In the genomic region with DNA sequence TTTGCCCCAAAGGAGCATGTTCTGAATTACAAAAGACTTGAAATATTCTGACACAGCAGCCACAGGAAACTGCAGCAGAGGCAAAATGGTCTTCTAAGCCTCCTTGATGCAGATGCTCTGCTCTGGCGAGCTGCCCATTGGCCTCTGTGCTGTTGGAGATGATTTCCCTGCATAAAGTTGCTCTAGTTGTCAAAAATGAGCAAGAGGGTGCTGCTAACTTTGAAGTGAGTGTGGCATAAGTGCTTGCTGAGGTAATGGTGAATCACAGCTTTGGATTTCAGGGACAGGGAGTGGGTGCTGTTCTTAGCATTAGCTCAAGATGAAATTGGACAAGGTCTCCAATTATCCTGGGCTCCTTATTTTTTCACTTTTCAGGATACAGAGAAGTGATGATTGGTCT, we compare ENCODE assay signal across 1 cellular context.
TF ChIP-seq lines count a peak whose summit lies in the region.

No MANE protein-coding gene starts in this region.

TF ChIP-seq in SK-N-SH, 30 proteins besides CTCF, POLR2A, EP300 and RAD21 (continued from another document):
- TF ChIP-seq, protein P1, sequence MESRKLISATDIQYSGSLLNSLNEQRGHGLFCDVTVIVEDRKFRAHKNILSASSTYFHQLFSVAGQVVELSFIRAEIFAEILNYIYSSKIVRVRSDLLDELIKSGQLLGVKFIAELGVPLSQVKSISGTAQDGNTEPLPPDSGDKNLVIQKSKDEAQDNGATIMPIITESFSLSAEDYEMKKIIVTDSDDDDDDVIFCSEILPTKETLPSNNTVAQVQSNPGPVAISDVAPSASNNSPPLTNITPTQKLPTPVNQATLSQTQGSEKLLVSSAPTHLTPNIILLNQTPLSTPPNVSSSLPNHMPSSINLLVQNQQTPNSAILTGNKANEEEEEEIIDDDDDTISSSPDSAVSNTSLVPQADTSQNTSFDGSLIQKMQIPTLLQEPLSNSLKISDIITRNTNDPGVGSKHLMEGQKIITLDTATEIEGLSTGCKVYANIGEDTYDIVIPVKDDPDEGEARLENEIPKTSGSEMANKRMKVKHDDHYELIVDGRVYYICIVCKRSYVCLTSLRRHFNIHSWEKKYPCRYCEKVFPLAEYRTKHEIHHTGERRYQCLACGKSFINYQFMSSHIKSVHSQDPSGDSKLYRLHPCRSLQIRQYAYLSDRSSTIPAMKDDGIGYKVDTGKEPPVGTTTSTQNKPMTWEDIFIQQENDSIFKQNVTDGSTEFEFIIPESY (IDR thresholded peaks at IDR 0.05; ENCODE audit: borderline replicate concordance, low read depth), result no peak
- TF ChIP-seq, protein P2, sequence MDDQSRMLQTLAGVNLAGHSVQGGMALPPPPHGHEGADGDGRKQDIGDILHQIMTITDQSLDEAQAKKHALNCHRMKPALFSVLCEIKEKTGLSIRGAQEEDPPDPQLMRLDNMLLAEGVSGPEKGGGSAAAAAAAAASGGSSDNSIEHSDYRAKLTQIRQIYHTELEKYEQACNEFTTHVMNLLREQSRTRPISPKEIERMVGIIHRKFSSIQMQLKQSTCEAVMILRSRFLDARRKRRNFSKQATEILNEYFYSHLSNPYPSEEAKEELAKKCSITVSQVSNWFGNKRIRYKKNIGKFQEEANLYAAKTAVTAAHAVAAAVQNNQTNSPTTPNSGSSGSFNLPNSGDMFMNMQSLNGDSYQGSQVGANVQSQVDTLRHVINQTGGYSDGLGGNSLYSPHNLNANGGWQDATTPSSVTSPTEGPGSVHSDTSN (IDR thresholded peaks at IDR 0.05), result no peak
- no peak for TF ChIP-seq NRF1 (IDR thresholded peaks at IDR 0.05; ENCODE audit: low read depth, low read length)
